ENCODE assay signal across 7 cellular contexts in the genomic region with DNA sequence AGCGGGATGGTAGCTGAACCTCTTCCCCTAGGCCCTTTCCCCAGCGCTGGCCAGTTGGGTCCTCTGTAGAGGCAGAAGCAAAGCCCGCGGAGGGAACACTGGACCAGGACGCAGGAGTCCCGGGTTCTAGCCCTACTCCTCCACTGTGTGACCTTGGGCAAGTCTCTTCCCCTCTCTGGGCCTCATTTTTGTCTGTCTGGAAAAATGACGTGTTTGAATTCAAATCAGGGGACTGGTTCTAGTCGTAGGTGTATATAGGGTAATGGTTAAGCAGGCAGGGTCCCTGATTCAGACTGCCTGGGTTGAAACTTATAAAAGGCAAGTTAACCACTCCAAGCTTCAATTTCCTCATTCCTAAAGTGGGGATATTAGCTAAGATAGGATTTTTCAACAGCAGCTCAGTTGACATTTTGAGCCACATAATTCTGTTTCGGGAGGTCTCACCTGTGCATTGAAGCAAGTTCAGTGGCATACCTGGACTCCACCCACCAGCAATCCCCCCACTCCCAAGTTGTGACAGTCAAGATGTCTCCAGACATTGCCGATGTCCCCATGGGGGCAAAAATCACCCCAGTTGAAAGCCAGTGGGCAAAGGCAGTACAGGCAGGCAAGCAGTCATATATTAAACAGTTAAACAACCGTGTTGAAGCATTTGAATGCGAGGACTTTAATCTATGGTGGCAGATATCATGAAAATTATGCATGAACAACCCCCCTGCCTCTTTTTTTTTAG. TPM values are rescaled to one million over a fixed set of nuclear protein-coding genes. Genes with fewer than 3 reads are reported as not detected.
DNase-seq lines count a peak whose midpoint lies in the region; ATAC-seq and TF ChIP-seq lines count a peak whose summit lies in the region.

No MANE protein-coding gene starts in this region.

- H3K27me3 Mint-ChIP-seq in T-helper 17 cell = no peaks in the 10 kb centered on the region

- no peaks in the 10 kb centered on the region for H3K36me3 Mint-ChIP-seq in T-helper 17 cell (ENCODE audit: low read depth)

- peaks cover 23% of the 10 kb centered on the region for H3K4me1 Mint-ChIP-seq in T-helper 17 cell

- peak overlapping the region; percentile 87 for H3K9ac ChIP-seq in rectal smooth muscle tissue (ENCODE audit: low read length)

- H3K4me3 Mint-ChIP-seq in T-helper 17 cell = peak overlapping the region; percentile 99

- H3K4me1 ChIP-seq in esophagus muscularis mucosa (peaks cover 35 to 49% (median 43%) of the 10 kb centered on the region in 4 donors), rectal smooth muscle tissue (ENCODE audit: control insufficient read depth, insufficient read depth, low read length) (peaks cover 18% of the 10 kb centered on the region)

- H3K27ac Mint-ChIP-seq in T-helper 17 cell = peak overlapping the region; percentile 94

- H3K36me3 ChIP-seq in esophagus muscularis mucosa (peaks cover 0 to 7% (median 3%) of the 10 kb centered on the region in 4 donors), rectal smooth muscle tissue (ENCODE audit: control insufficient read depth, insufficient read depth, low read length) (peaks cover 5% of the 10 kb centered on the region)

- no peak for TF ChIP-seq EP300 in esophagus muscularis mucosa (IDR thresholded peaks at IDR 0.05)

- no peak for TF ChIP-seq POLR2A in esophagus muscularis mucosa (IDR thresholded peaks at IDR 0.05; ENCODE audit: low read depth)

- no peak for DNase-seq in HFF-Myc (ENCODE audit: extremely low read depth, low read depth)
- DNase-seq in T-helper 17 cell = no peak
- no peak for DNase-seq in esophagus muscularis mucosa (ENCODE audit: extremely low spot score)
- no peak for DNase-seq in pons (ENCODE audit: low spot score)
- DNase-seq in DMS114 treated with DMSO at 0.1 percent for 48 hours (lab: John Stamatoyannopoulos, UW; ENCODE audit: unreplicated experiment) = no peak

- peak overlapping the region; percentile 89 for H3K4me3 ChIP-seq in HFF-Myc (replicated peaks; ENCODE audit: low read depth, low read length)
- peak overlapping the region; percentile 71 to 86 (median 79) for H3K4me3 ChIP-seq in esophagus muscularis mucosa
- H3K4me3 ChIP-seq in rectal smooth muscle tissue (ENCODE audit: low read length) = peak overlapping the region; percentile 97

- peak overlapping the region; percentile 88 to 92 (median 90) for H3K27ac ChIP-seq in esophagus muscularis mucosa (replicated peaks in 1 of 4)
- peak overlapping the region; percentile 91 for H3K27ac ChIP-seq in rectal smooth muscle tissue (ENCODE audit: low read depth, low read length)

- H3K9me3 ChIP-seq in T-helper 17 cell (ENCODE audit: control insufficient read depth, low read length, poor library complexity, severe bottlenecking) (no peaks in the 10 kb centered on the region), esophagus muscularis mucosa (no peaks in the 10 kb centered on the region)

- intact Hi-C loops in esophagus muscularis mucosa (cut with DNase I) = loop anchor here (2.0 kb wide), 1 partner anchor 35 kb away; no protein-coding TSS in a partner anchor

- ATAC-seq in T-helper 17 cell (no peak), HG02870 (IDR thresholded peaks at IDR 0.05; ENCODE audit: unreplicated experiment) (no peak)

- H3K27me3 ChIP-seq in esophagus muscularis mucosa = no peaks in the 10 kb centered on the region
- no peaks in the 10 kb centered on the region for H3K27me3 ChIP-seq in rectal smooth muscle tissue (ENCODE audit: control insufficient read depth, insufficient read depth, low read length)

- no peak for TF ChIP-seq CTCF in HFF-Myc (IDR thresholded peaks at IDR 0.05; ENCODE audit: low read depth, low read length, missing control alignments)
- TF ChIP-seq CTCF in esophagus muscularis mucosa (IDR thresholded peaks at IDR 0.05) = no peak

- WGBS in esophagus muscularis mucosa = 21% methylated on average over 8 of the region's 12 CpGs

RNA-seq across cellular contexts. Expression of gene TPCN1, which starts 0.9 kb away (rescaled TPM):
- total RNA-seq in T-helper 17 cell (10 to 100 TPM; 39.9 to 59.0 TPM), esophagus muscularis mucosa (10 to 100 TPM; 31.1 to 54.0 (median 34.5) TPM)

RNA-seq across cellular contexts. Expression of gene RITA1, which starts 36.6 kb away (rescaled TPM):
- 1 to 10 TPM; 5.1 to 8.6 TPM for total RNA-seq in T-helper 17 cell
- 10 to 100 TPM; 12.3 to 21.4 (median 16.2) TPM for total RNA-seq in esophagus muscularis mucosa

RNA-seq across cellular contexts. Expression of gene DDX54, which starts 36.9 kb away (rescaled TPM):
- 10 to 100 TPM; 75.9 to 92.5 TPM for total RNA-seq in T-helper 17 cell
- 10 to 100 TPM; 29.1 to 59.6 (median 52.7) TPM for total RNA-seq in esophagus muscularis mucosa
